ENCODE assay signal across 1 cellular context in the genomic region with DNA sequence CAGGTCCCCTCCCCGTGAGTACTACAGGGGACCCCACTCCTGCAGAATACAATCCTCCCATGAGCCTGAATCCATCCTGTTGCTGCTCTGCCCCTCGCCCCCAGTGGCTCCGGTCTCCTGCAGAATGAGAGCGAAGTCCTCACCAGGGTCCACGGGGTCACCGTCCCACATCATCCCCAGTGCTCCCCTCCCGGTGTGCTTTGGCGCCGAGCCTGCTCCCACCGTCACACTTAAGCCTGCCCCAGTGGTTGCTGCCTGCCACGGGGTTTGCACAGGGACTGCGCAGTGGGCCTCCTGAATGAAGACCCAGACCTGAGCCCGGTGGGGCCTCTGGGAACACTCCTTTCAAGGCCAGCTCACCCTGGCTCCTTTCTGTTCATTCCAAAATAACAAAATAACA.
TF ChIP-seq lines count a peak whose summit lies in the region.

No MANE protein-coding gene starts in this region.

TF ChIP-seq in HepG2, 621 proteins besides CTCF, POLR2A, EP300 and RAD21 (continued from another document and continues in another):
- TF ChIP-seq, protein P1, sequence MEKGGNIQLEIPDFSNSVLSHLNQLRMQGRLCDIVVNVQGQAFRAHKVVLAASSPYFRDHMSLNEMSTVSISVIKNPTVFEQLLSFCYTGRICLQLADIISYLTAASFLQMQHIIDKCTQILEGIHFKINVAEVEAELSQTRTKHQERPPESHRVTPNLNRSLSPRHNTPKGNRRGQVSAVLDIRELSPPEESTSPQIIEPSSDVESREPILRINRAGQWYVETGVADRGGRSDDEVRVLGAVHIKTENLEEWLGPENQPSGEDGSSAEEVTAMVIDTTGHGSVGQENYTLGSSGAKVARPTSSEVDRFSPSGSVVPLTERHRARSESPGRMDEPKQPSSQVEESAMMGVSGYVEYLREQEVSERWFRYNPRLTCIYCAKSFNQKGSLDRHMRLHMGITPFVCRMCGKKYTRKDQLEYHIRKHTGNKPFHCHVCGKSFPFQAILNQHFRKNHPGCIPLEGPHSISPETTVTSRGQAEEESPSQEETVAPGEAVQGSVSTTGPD (CRISPR knock-in tag; IDR thresholded peaks at IDR 0.05) = no peak
- TF ChIP-seq IRF2 (CRISPR knock-in tag; IDR thresholded peaks at IDR 0.05) = no peak
- no peak for TF ChIP-seq ZNF616 (CRISPR knock-in tag; IDR thresholded peaks at IDR 0.05; ENCODE audit: low read depth)
- TF ChIP-seq, protein P2, sequence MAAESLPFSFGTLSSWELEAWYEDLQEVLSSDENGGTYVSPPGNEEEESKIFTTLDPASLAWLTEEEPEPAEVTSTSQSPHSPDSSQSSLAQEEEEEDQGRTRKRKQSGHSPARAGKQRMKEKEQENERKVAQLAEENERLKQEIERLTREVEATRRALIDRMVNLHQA (CRISPR knock-in tag; IDR thresholded peaks at IDR 0.05) = no peak
- TF ChIP-seq KDM1A (CRISPR knock-in tag; IDR thresholded peaks at IDR 0.05) = no peak
- no peak for TF ChIP-seq KAT2B (IDR thresholded peaks at IDR 0.05; ENCODE audit: borderline replicate concordance, low read depth, low read length)
- TF ChIP-seq SP4 (CRISPR knock-in tag; IDR thresholded peaks at IDR 0.05) = no peak
- peak; percentile 35; the same call in 1 of the 2 replicates for TF ChIP-seq MYC (CRISPR knock-in tag; IDR thresholded peaks at IDR 0.05; ENCODE audit: borderline replicate concordance)
- TF ChIP-seq, protein P3, sequence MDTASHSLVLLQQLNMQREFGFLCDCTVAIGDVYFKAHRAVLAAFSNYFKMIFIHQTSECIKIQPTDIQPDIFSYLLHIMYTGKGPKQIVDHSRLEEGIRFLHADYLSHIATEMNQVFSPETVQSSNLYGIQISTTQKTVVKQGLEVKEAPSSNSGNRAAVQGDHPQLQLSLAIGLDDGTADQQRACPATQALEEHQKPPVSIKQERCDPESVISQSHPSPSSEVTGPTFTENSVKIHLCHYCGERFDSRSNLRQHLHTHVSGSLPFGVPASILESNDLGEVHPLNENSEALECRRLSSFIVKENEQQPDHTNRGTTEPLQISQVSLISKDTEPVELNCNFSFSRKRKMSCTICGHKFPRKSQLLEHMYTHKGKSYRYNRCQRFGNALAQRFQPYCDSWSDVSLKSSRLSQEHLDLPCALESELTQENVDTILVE (CRISPR knock-in tag; IDR thresholded peaks at IDR 0.05) = no peak
- TF ChIP-seq NCOR1 (IDR thresholded peaks at IDR 0.05; ENCODE audit: borderline replicate concordance, low read length) = peak; percentile 59; the same call in 1 of the 2 replicates
- no peak for TF ChIP-seq AHR (CRISPR knock-in tag; IDR thresholded peaks at IDR 0.05)
- TF ChIP-seq, protein P4, sequence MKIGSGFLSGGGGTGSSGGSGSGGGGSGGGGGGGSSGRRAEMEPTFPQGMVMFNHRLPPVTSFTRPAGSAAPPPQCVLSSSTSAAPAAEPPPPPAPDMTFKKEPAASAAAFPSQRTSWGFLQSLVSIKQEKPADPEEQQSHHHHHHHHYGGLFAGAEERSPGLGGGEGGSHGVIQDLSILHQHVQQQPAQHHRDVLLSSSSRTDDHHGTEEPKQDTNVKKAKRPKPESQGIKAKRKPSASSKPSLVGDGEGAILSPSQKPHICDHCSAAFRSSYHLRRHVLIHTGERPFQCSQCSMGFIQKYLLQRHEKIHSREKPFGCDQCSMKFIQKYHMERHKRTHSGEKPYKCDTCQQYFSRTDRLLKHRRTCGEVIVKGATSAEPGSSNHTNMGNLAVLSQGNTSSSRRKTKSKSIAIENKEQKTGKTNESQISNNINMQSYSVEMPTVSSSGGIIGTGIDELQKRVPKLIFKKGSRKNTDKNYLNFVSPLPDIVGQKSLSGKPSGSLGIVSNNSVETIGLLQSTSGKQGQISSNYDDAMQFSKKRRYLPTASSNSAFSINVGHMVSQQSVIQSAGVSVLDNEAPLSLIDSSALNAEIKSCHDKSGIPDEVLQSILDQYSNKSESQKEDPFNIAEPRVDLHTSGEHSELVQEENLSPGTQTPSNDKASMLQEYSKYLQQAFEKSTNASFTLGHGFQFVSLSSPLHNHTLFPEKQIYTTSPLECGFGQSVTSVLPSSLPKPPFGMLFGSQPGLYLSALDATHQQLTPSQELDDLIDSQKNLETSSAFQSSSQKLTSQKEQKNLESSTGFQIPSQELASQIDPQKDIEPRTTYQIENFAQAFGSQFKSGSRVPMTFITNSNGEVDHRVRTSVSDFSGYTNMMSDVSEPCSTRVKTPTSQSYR (CRISPR knock-in tag; IDR thresholded peaks at IDR 0.05; ENCODE audit: borderline replicate concordance) = no peak
- TF ChIP-seq, protein P5, sequence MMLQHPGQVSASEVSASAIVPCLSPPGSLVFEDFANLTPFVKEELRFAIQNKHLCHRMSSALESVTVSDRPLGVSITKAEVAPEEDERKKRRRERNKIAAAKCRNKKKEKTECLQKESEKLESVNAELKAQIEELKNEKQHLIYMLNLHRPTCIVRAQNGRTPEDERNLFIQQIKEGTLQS (CRISPR knock-in tag; IDR thresholded peaks at IDR 0.05) = no peak
- TF ChIP-seq, protein P6, sequence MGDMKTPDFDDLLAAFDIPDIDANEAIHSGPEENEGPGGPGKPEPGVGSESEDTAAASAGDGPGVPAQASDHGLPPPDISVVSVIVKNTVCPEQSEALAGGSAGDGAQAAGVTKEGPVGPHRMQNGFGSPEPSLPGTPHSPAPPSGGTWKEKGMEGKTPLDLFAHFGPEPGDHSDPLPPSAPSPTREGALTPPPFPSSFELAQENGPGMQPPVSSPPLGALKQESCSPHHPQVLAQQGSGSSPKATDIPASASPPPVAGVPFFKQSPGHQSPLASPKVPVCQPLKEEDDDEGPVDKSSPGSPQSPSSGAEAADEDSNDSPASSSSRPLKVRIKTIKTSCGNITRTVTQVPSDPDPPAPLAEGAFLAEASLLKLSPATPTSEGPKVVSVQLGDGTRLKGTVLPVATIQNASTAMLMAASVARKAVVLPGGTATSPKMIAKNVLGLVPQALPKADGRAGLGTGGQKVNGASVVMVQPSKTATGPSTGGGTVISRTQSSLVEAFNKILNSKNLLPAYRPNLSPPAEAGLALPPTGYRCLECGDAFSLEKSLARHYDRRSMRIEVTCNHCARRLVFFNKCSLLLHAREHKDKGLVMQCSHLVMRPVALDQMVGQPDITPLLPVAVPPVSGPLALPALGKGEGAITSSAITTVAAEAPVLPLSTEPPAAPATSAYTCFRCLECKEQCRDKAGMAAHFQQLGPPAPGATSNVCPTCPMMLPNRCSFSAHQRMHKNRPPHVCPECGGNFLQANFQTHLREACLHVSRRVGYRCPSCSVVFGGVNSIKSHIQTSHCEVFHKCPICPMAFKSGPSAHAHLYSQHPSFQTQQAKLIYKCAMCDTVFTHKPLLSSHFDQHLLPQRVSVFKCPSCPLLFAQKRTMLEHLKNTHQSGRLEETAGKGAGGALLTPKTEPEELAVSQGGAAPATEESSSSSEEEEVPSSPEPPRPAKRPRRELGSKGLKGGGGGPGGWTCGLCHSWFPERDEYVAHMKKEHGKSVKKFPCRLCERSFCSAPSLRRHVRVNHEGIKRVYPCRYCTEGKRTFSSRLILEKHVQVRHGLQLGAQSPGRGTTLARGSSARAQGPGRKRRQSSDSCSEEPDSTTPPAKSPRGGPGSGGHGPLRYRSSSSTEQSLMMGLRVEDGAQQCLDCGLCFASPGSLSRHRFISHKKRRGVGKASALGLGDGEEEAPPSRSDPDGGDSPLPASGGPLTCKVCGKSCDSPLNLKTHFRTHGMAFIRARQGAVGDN (CRISPR knock-in tag; IDR thresholded peaks at IDR 0.05) = peak; percentile 48
- no peak for TF ChIP-seq TBL1XR1 (IDR thresholded peaks at IDR 0.05; ENCODE audit: borderline replicate concordance, low read length, partially characterized antibody)
- TF ChIP-seq, protein P7, sequence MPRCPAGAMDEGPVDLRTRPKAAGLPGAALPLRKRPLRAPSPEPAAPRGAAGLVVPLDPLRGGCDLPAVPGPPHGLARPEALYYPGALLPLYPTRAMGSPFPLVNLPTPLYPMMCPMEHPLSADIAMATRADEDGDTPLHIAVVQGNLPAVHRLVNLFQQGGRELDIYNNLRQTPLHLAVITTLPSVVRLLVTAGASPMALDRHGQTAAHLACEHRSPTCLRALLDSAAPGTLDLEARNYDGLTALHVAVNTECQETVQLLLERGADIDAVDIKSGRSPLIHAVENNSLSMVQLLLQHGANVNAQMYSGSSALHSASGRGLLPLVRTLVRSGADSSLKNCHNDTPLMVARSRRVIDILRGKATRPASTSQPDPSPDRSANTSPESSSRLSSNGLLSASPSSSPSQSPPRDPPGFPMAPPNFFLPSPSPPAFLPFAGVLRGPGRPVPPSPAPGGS (CRISPR knock-in tag; IDR thresholded peaks at IDR 0.05) = no peak
- TF ChIP-seq, protein P8, sequence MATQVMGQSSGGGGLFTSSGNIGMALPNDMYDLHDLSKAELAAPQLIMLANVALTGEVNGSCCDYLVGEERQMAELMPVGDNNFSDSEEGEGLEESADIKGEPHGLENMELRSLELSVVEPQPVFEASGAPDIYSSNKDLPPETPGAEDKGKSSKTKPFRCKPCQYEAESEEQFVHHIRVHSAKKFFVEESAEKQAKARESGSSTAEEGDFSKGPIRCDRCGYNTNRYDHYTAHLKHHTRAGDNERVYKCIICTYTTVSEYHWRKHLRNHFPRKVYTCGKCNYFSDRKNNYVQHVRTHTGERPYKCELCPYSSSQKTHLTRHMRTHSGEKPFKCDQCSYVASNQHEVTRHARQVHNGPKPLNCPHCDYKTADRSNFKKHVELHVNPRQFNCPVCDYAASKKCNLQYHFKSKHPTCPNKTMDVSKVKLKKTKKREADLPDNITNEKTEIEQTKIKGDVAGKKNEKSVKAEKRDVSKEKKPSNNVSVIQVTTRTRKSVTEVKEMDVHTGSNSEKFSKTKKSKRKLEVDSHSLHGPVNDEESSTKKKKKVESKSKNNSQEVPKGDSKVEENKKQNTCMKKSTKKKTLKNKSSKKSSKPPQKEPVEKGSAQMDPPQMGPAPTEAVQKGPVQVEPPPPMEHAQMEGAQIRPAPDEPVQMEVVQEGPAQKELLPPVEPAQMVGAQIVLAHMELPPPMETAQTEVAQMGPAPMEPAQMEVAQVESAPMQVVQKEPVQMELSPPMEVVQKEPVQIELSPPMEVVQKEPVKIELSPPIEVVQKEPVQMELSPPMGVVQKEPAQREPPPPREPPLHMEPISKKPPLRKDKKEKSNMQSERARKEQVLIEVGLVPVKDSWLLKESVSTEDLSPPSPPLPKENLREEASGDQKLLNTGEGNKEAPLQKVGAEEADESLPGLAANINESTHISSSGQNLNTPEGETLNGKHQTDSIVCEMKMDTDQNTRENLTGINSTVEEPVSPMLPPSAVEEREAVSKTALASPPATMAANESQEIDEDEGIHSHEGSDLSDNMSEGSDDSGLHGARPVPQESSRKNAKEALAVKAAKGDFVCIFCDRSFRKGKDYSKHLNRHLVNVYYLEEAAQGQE (IDR thresholded peaks at IDR 0.05; ENCODE audit: borderline replicate concordance in 1 of 2, low read depth in 1 of 2, low read length in 2 of 2) = no peak
- TF ChIP-seq, protein P9, sequence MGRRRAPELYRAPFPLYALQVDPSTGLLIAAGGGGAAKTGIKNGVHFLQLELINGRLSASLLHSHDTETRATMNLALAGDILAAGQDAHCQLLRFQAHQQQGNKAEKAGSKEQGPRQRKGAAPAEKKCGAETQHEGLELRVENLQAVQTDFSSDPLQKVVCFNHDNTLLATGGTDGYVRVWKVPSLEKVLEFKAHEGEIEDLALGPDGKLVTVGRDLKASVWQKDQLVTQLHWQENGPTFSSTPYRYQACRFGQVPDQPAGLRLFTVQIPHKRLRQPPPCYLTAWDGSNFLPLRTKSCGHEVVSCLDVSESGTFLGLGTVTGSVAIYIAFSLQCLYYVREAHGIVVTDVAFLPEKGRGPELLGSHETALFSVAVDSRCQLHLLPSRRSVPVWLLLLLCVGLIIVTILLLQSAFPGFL (CRISPR knock-in tag; IDR thresholded peaks at IDR 0.05) = 0 out of 2 replicates have a peak, but pooled peaks have one; percentile 62
- TF ChIP-seq, protein P10, sequence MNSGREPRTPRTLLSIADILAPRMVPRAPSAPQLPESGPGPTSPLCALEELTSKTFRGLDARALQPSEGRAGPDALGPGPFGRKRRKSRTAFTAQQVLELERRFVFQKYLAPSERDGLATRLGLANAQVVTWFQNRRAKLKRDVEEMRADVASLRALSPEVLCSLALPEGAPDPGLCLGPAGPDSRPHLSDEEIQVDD (CRISPR knock-in tag; IDR thresholded peaks at IDR 0.05; ENCODE audit: borderline replicate concordance) = no peak
- TF ChIP-seq, protein P11, sequence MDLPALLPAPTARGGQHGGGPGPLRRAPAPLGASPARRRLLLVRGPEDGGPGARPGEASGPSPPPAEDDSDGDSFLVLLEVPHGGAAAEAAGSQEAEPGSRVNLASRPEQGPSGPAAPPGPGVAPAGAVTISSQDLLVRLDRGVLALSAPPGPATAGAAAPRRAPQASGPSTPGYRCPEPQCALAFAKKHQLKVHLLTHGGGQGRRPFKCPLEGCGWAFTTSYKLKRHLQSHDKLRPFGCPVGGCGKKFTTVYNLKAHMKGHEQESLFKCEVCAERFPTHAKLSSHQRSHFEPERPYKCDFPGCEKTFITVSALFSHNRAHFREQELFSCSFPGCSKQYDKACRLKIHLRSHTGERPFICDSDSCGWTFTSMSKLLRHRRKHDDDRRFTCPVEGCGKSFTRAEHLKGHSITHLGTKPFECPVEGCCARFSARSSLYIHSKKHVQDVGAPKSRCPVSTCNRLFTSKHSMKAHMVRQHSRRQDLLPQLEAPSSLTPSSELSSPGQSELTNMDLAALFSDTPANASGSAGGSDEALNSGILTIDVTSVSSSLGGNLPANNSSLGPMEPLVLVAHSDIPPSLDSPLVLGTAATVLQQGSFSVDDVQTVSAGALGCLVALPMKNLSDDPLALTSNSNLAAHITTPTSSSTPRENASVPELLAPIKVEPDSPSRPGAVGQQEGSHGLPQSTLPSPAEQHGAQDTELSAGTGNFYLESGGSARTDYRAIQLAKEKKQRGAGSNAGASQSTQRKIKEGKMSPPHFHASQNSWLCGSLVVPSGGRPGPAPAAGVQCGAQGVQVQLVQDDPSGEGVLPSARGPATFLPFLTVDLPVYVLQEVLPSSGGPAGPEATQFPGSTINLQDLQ (CRISPR knock-in tag; IDR thresholded peaks at IDR 0.05) = no peak
- no peak for TF ChIP-seq KDM6A (CRISPR knock-in tag; IDR thresholded peaks at IDR 0.05; ENCODE audit: low read depth)
- no peak for TF ChIP-seq CC2D1A (CRISPR knock-in tag; IDR thresholded peaks at IDR 0.05)
- no peak for TF ChIP-seq KLF9 (CRISPR knock-in tag; IDR thresholded peaks at IDR 0.05; ENCODE audit: low read depth)
- TF ChIP-seq, protein P12, sequence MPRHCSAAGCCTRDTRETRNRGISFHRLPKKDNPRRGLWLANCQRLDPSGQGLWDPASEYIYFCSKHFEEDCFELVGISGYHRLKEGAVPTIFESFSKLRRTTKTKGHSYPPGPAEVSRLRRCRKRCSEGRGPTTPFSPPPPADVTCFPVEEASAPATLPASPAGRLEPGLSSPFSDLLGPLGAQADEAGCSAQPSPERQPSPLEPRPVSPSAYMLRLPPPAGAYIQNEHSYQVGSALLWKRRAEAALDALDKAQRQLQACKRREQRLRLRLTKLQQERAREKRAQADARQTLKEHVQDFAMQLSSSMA (CRISPR knock-in tag; IDR thresholded peaks at IDR 0.05) = no peak
- no peak for TF ChIP-seq TEAD3 (CRISPR knock-in tag; optimal IDR thresholded peaks at IDR 0.05; ENCODE audit: borderline replicate concordance)
- peak; percentile 10 for TF ChIP-seq YY1 (IDR thresholded peaks at IDR 0.05; ENCODE audit: insufficient read depth, insufficient replicate concordance, low read depth, low read length)
